Comparison of ENCODE assay signal across 8 cellular contexts in genomic region chr19:17107546-17108452, GRCh38. TPM values are rescaled to one million over a fixed set of nuclear protein-coding genes. Genes with fewer than 3 reads are reported as not detected.
DNase-seq lines count a peak whose midpoint lies in the region; ATAC-seq and TF ChIP-seq lines count a peak whose summit lies in the region.

No MANE protein-coding gene starts in this region.

- H3K9me3 Mint-ChIP-seq in MCF 10A (ENCODE audit: unreplicated experiment) = peaks cover 7% of the 10 kb centered on the region
- no peaks in the 10 kb centered on the region for H3K9me3 Mint-ChIP-seq in stimulated activated effector memory CD8-positive, alpha-beta T cell treated with anti-CD3 and anti-CD28 coated beads, Interleukin-12 subunit alpha, Interleukin-12 subunit beta, amount 100 ng/mL, for 72 hours

- peaks cover 14% of the 10 kb centered on the region for H3K4me1 Mint-ChIP-seq in MCF 10A (ENCODE audit: insufficient read depth, unreplicated experiment)
- H3K4me1 Mint-ChIP-seq in stimulated activated effector memory CD8-positive, alpha-beta T cell treated with anti-CD3 and anti-CD28 coated beads, Interleukin-12 subunit alpha, Interleukin-12 subunit beta, amount 100 ng/mL, for 72 hours = peaks cover 64% of the 10 kb centered on the region

- POLR2A ChIA-PET in MCF 10A (lab: Yijun Ruan, JAX) = interaction anchor here (0.5 to 3.4 kb wide), 14 partner anchors 11 to 696 kb away, joined by 3 to 12 read pairs (median 3); partner anchors contain the start of genes HAUS8, MYO9B, NWD1 and OCEL1

- intact Hi-C loops in MCF 10A (cut with micrococcal nuclease) = loop anchor here (1.0 kb wide), 1 partner anchor 27 kb away; no protein-coding TSS in a partner anchor

- no peaks in the 10 kb centered on the region for H3K27me3 Mint-ChIP-seq in MCF 10A (ENCODE audit: insufficient read depth, unreplicated experiment)

- peak overlapping the region; percentile 59 for H3K4me3 Mint-ChIP-seq in MCF 10A (ENCODE audit: unreplicated experiment)
- H3K4me3 Mint-ChIP-seq in stimulated activated effector memory CD8-positive, alpha-beta T cell treated with anti-CD3 and anti-CD28 coated beads, Interleukin-12 subunit alpha, Interleukin-12 subunit beta, amount 100 ng/mL, for 72 hours = no peak overlapping the region

- peak overlapping the region; percentile 87 for H3K27ac Mint-ChIP-seq in MCF 10A (ENCODE audit: low read depth, unreplicated experiment)
- H3K27ac Mint-ChIP-seq in stimulated activated effector memory CD8-positive, alpha-beta T cell treated with anti-CD3 and anti-CD28 coated beads, Interleukin-12 subunit alpha, Interleukin-12 subunit beta, amount 100 ng/mL, for 72 hours = peak overlapping the region; percentile 40

- peak overlapping the region; percentile 40 for H3K27ac ChIP-seq in layer of hippocampus (ENCODE audit: low read depth, low read length)

- ATAC-seq in stimulated activated effector memory CD8-positive, alpha-beta T cell treated with anti-CD3 and anti-CD28 coated beads, Interleukin-12 subunit alpha, Interleukin-12 subunit beta, amount 100 ng/mL, for 72 hours = peak; percentile 78

- no peak for TF ChIP-seq CTCF in MCF 10A (IDR thresholded peaks at IDR 0.05; ENCODE audit: unreplicated experiment)

- DNase-seq in Daoy (ENCODE audit: low read depth) (peak; percentile 98), NCI-H146 (lab: John Stamatoyannopoulos, UW) (peak; percentile 77), MCF 10A (ENCODE audit: unreplicated experiment) (peak; percentile 99), NAMALWA (ENCODE audit: low spot score) (no peak)
- DNase-seq in stimulated activated effector memory CD8-positive, alpha-beta T cell treated with anti-CD3 and anti-CD28 coated beads, Interleukin-12 subunit alpha, Interleukin-12 subunit beta, amount 100 ng/mL, for 72 hours (ENCODE audit: low spot score in 2 of 2) = no peak
- DNase-seq in activated CD4-positive, alpha-beta T cell treated with anti-CD3 and anti-CD28 coated beads for 1 hour = no peak
- no peak for DNase-seq in stimulated activated CD4-positive, alpha-beta T cell treated with anti-CD3 and anti-CD28 coated beads, Interleukin-4, amount 100 ng/mL, for 24 hours

- peaks cover 15% of the 10 kb centered on the region for H3K36me3 Mint-ChIP-seq in MCF 10A (ENCODE audit: insufficient read depth, unreplicated experiment)
- H3K36me3 Mint-ChIP-seq in stimulated activated effector memory CD8-positive, alpha-beta T cell treated with anti-CD3 and anti-CD28 coated beads, Interleukin-12 subunit alpha, Interleukin-12 subunit beta, amount 100 ng/mL, for 72 hours = peaks cover 95% of the 10 kb centered on the region

- no TSS peak for BruUV-seq in MCF 10A (replicated peaks; lab: Mats Ljungman, UMichigan)

- no peaks in the 10 kb centered on the region for H3K27me3 ChIP-seq in layer of hippocampus (ENCODE audit: control insufficient read depth, insufficient read depth, low read length)

- CTCF ChIA-PET in MCF 10A (lab: Yijun Ruan, JAX) = interaction anchor here (0.8 to 1.2 kb wide), 3 partner anchors 11 to 38 kb away, joined by 3 to 5 read pairs (median 3); no protein-coding TSS in a partner anchor

RNA-seq across cellular contexts. Expression of gene MYO9B, which starts 32.2 kb away (rescaled TPM):
- total RNA-seq in Daoy (2014; rRNA removed; shearing (Covaris generic)) = 25.0 and 27.5 TPM in 2 replicates
- 43.5 and 49.5 TPM in 2 replicates for total RNA-seq in MCF 10A (2022)

RNA-seq across cellular contexts. Expression of gene HAUS8, which starts 32.5 kb away (rescaled TPM):
- 11.5 and 17.5 TPM in 2 replicates for total RNA-seq in Daoy (2014; rRNA removed; shearing (Covaris generic))
- total RNA-seq in MCF 10A (2022) = 6.6 and 8.4 TPM in 2 replicates

Comparison
In these comparisons a context has a peak if more than half of its experiments do, and no peak if none do; other contexts are left out.
1. DNase-seq: peak in Daoy (single experiment), NCI-H146 (single experiment) and MCF 10A (single experiment); none in stimulated activated effector memory CD8-positive, alpha-beta T cell treated with anti-CD3 and anti-CD28 coated beads, Interleukin-12 subunit alpha, Interleukin-12 subunit beta, amount 100 ng/mL, for 72 hours (0 of 2), activated CD4-positive, alpha-beta T cell treated with anti-CD3 and anti-CD28 coated beads for 1 hour (single experiment), NAMALWA (single experiment) and stimulated activated CD4-positive, alpha-beta T cell treated with anti-CD3 and anti-CD28 coated beads, Interleukin-4, amount 100 ng/mL, for 24 hours (single experiment).